Comparison of ENCODE assay signal across 8 cellular contexts in genomic region chr9:111632051-111632450, GRCh38. TPM values are rescaled to one million over a fixed set of nuclear protein-coding genes. Genes with fewer than 3 reads are reported as not detected.
A peak's percentile ranks its signal among the peaks of the same experiment; 100 is the strongest.
DNase-seq lines count a peak whose midpoint lies in the region; FAIRE-seq and TF ChIP-seq lines count a peak whose summit lies in the region.

No MANE protein-coding gene starts in this region.

- DNase-seq in OCI-LY7 (ENCODE audit: low spot score) (peak; percentile 34), epithelial cell of proximal tubule (ENCODE audit: low read depth) (no peak), prostate gland (ENCODE audit: low spot score) (no peak), urothelium cell line (ENCODE audit: low spot score) (no peak), HTR-8/SVneo (ENCODE audit: insufficient read length, low spot score) (no peak), NAMALWA (ENCODE audit: low spot score) (no peak)
- no peak for DNase-seq in stimulated activated CD4-positive, alpha-beta T cell treated with anti-CD3 and anti-CD28 coated beads, Interleukin-15, amount 100 ng/mL, for 24 hours

- POLR2A ChIA-PET in OCI-LY7 (lab: Charles Lee) = interaction anchor here (0.8 to 1.6 kb wide), 3 partner anchors 15 to 148 kb away, joined by 3 to 4 read pairs (median 3); partner anchors contain the start of gene ECPAS

- H3K36me3 ChIP-seq in OCI-LY7 (ENCODE audit: insufficient read depth, low read length) = peaks cover 21% of the 10 kb centered on the region
- H3K36me3 ChIP-seq in prostate gland = no peaks in the 10 kb centered on the region

- H3K27ac ChIP-seq in OCI-LY7 (ENCODE audit: low read depth, low read length, poor library complexity, severe bottlenecking) (peak overlapping the region; percentile 59), prostate gland (peak overlapping the region; percentile 84 to 86)

- H3K79me2 ChIP-seq in OCI-LY7 (ENCODE audit: insufficient read depth, low read depth, low read length) = peaks cover 54% of the 10 kb centered on the region

- H3K9me3 ChIP-seq in OCI-LY7 (ENCODE audit: low read length) (no peaks in the 10 kb centered on the region), prostate gland (no peaks in the 10 kb centered on the region)

- H3K4me2 ChIP-seq in OCI-LY7 (ENCODE audit: low read length) = peak overlapping the region; percentile 86

- H3K9me2 ChIP-seq in OCI-LY7 (ENCODE audit: insufficient read depth, low read length) = no peaks in the 10 kb centered on the region

- intact Hi-C loops in OCI-LY7 (cut with micrococcal nuclease; ENCODE audit: unreplicated experiment) (no loop called here), prostate gland (cut with DNase I) (no loop called here)

- BruUV-seq in OCI-LY7 (replicated peaks; lab: Mats Ljungman, UMichigan) = no TSS peak

- no peaks in the 10 kb centered on the region for H3K27me3 ChIP-seq in prostate gland (replicated peaks; ENCODE audit: insufficient read depth)

- H3K4me1 ChIP-seq in OCI-LY7 (ENCODE audit: insufficient read depth, low read length, poor library complexity, severe bottlenecking) = peaks cover 26% of the 10 kb centered on the region
- H3K4me1 ChIP-seq in prostate gland (replicated peaks) = no peaks in the 10 kb centered on the region

- TF ChIP-seq CTCF in OCI-LY7 (conservative IDR thresholded peaks at IDR 0.05; ENCODE audit: low read length) (no peak), epithelial cell of proximal tubule (conservative IDR thresholded peaks at IDR 0.05; ENCODE audit: low read depth, low read length) (no peak), prostate gland (IDR thresholded peaks at IDR 0.05) (no peak)

- peaks cover 12% of the 10 kb centered on the region; the same call in 1 of the 2 replicates for H4K20me1 ChIP-seq in OCI-LY7 (ENCODE audit: insufficient read depth, low read length)

- CTCF ChIA-PET in OCI-LY7 (lab: Charles Lee; ENCODE audit: unreplicated experiment) = no interaction called here

- H2AFZ ChIP-seq in OCI-LY7 (ENCODE audit: low read length) = peak overlapping the region; percentile 62; the same call in 1 of the 2 replicates

- no peak for TF ChIP-seq POLR2A in prostate gland (IDR thresholded peaks at IDR 0.05)

- FAIRE-seq in urothelium cell line (lab: Jason Lieb, UNC) (no peak), HTR-8/SVneo (lab: Jason Lieb, UNC) (no peak)

- H3K4me3 ChIP-seq in GM08714 (ENCODE audit: low read length) = peak overlapping the region; percentile 84
- H3K4me3 ChIP-seq in OCI-LY7 (ENCODE audit: low read depth, low read length, poor library complexity, severe bottlenecking) = peak overlapping the region; percentile 88
- peak overlapping the region; percentile 96 for H3K4me3 ChIP-seq in epithelial cell of proximal tubule (ENCODE audit: low read depth, low read length)
- peak overlapping the region; percentile 94 to 97 for H3K4me3 ChIP-seq in prostate gland

- 33% methylated on average over 5 of the region's 5 CpGs for WGBS in prostate gland

RNA-seq across cellular contexts. Expression of gene DNAJC25, which starts 0.9 kb away (rescaled TPM):
- 4.9 and 5.8 TPM in 2 replicates for total RNA-seq in OCI-LY7 (2014; rRNA removed; shearing (Covaris generic))
- total RNA-seq in OCI-LY7 (2022) (6.5 and 7.0 TPM in 2 replicates), epithelial cell of proximal tubule (7.1 and 7.6 TPM in 2 replicates), prostate gland (10 to 100 TPM; 11.7 to 13.5 TPM)

RNA-seq across cellular contexts. Expression of gene GNG10, which starts 29.4 kb away (rescaled TPM):
- 6.2 and 10.4 TPM in 2 replicates for total RNA-seq in OCI-LY7 (2014; rRNA removed; shearing (Covaris generic))
- total RNA-seq in OCI-LY7 (2022) = 8.3 and 10.2 TPM in 2 replicates
- 74.3 and 87.8 TPM in 2 replicates for total RNA-seq in epithelial cell of proximal tubule
- total RNA-seq in prostate gland = 10 to 100 TPM; 51.2 to 73.0 TPM

RNA-seq across cellular contexts. Expression of gene PTGR1, which starts 32.6 kb away (rescaled TPM):
- not detected in 2 replicates for total RNA-seq in OCI-LY7 (2014; rRNA removed; shearing (Covaris generic))
- total RNA-seq in OCI-LY7 (2022) (not detected in 2 replicates), epithelial cell of proximal tubule (82.3 and 124 TPM in 2 replicates), prostate gland (100 to 1,000 TPM in 1 of 2 donors, 10 to 100 TPM in 1; 43.9 to 110 TPM)

Comparison
In these comparisons a context has a peak if more than half of its experiments do, and no peak if none do; other contexts are left out.
1. RNA of gene PTGR1, which starts 32.6 kb away (total RNA-seq): 82.3 to 124 TPM in epithelial cell of proximal tubule and 43.9 to 110 TPM in prostate gland; not detected in OCI-LY7; every median in the first group is over 10 times any median in the second.
2. Peak in every context shown above with its lines, with median percentiles within 50 percentile points of each other: H3K4me3 ChIP-seq.